Comparison of ENCODE assay signal across 8 cellular contexts in genomic region chr2:162343824-162344616, GRCh38. TPM values are rescaled to one million over a fixed set of nuclear protein-coding genes. Genes with fewer than 3 reads are reported as not detected.
DNase-seq lines count a peak whose midpoint lies in the region; TF ChIP-seq lines count a peak whose summit lies in the region.

GCA (plus strand) TSS chr2:162344132; CDS start chr2:162344249, 117 bp downstream.

- no peaks in the 10 kb centered on the region for H3K9me3 Mint-ChIP-seq in nephron progenitor cell
- no peaks in the 10 kb centered on the region for H3K9me3 Mint-ChIP-seq in stimulated activated naive CD8-positive, alpha-beta T cell treated with anti-CD3 and anti-CD28 coated beads, Interleukin-15, Interleukin-2, amounts not matched to agents 100 ng/mL and 50 ng/mL, for 24 hours

- no peaks in the 10 kb centered on the region for H3K27me3 ChIP-seq in SJSA1 (replicated peaks)

- peaks cover 32% of the 10 kb centered on the region for H3K27me3 Mint-ChIP-seq in nephron progenitor cell (ENCODE audit: low read depth, poor library complexity)
- no peaks in the 10 kb centered on the region for H3K27me3 Mint-ChIP-seq in stimulated activated naive CD8-positive, alpha-beta T cell treated with anti-CD3 and anti-CD28 coated beads, Interleukin-15, Interleukin-2, amounts not matched to agents 100 ng/mL and 50 ng/mL, for 24 hours

- peaks cover 16% of the 10 kb centered on the region for H3K4me1 Mint-ChIP-seq in nephron progenitor cell
- peaks cover 10% of the 10 kb centered on the region for H3K4me1 Mint-ChIP-seq in stimulated activated naive CD8-positive, alpha-beta T cell treated with anti-CD3 and anti-CD28 coated beads, Interleukin-15, Interleukin-2, amounts not matched to agents 100 ng/mL and 50 ng/mL, for 24 hours (ENCODE audit: low read depth)

- H3K36me3 Mint-ChIP-seq in nephron progenitor cell (ENCODE audit: low read depth) = no peaks in the 10 kb centered on the region
- H3K36me3 Mint-ChIP-seq in stimulated activated naive CD8-positive, alpha-beta T cell treated with anti-CD3 and anti-CD28 coated beads, Interleukin-15, Interleukin-2, amounts not matched to agents 100 ng/mL and 50 ng/mL, for 24 hours (ENCODE audit: low read depth) = no peaks in the 10 kb centered on the region

- H3K4me1 ChIP-seq in SJSA1 (replicated peaks) = peaks cover 10% of the 10 kb centered on the region; the same call in 1 of the 2 replicates

- DNase-seq in EL = peak; percentile 93
- DNase-seq in H4 (ENCODE audit: low spot score) = peak; percentile 95
- DNase-seq in M059J (ENCODE audit: low read depth) = peak; percentile 97
- peak; percentile 90 to 94 for DNase-seq in SJSA1 (ENCODE audit: low read depth in 1 of 2, low spot score in 2 of 2)
- DNase-seq in activated gamma-delta T cell treated with anti-CD3 and anti-CD28 coated beads, Interleukin-2, amount 50 U/mL, for 16 hours (ENCODE audit: low read depth) = peak; percentile 97
- peak; percentile 90 for DNase-seq in fibroblast of villous mesenchyme (ENCODE audit: low read depth)
- peak; percentile 98 for DNase-seq in nephron progenitor cell

- H3K4me3 ChIP-seq in SJSA1 (peak within 1 kb of the TSS; percentile 64), fibroblast of villous mesenchyme (ENCODE audit: low read depth, low read length) (peak within 1 kb of the TSS; percentile 80)

- H3K36me3 ChIP-seq in SJSA1 = no peaks in the 10 kb centered on the region

- no peak for TF ChIP-seq CTCF in fibroblast of villous mesenchyme (IDR thresholded peaks at IDR 0.05; ENCODE audit: insufficient read depth, low read depth, low read length)
- no peak for TF ChIP-seq CTCF in nephron progenitor cell (IDR thresholded peaks at IDR 0.05)

- no peak within 1 kb of the TSS for H3K27ac Mint-ChIP-seq in nephron progenitor cell
- H3K27ac Mint-ChIP-seq in stimulated activated naive CD8-positive, alpha-beta T cell treated with anti-CD3 and anti-CD28 coated beads, Interleukin-15, Interleukin-2, amounts not matched to agents 100 ng/mL and 50 ng/mL, for 24 hours = peak within 1 kb of the TSS; percentile 62

- no peak within 1 kb of the TSS; the same call in 1 of the 2 replicates for H3K27ac ChIP-seq in SJSA1

- peak within 1 kb of the TSS; percentile 94 for H3K4me3 Mint-ChIP-seq in nephron progenitor cell
- H3K4me3 Mint-ChIP-seq in stimulated activated naive CD8-positive, alpha-beta T cell treated with anti-CD3 and anti-CD28 coated beads, Interleukin-15, Interleukin-2, amounts not matched to agents 100 ng/mL and 50 ng/mL, for 24 hours = peak within 1 kb of the TSS; percentile 90

- H3K9me3 ChIP-seq in SJSA1 (replicated peaks) = no peaks in the 10 kb centered on the region

RNA-seq across cellular contexts. Expression of gene GCA, which starts in this region (rescaled TPM):
- 11.3 and 16.8 TPM in 2 replicates for total RNA-seq in H4 (2014; rRNA removed; shearing (Covaris generic))
- total RNA-seq in M059J (2014; rRNA removed; shearing (Covaris generic)) = 31.4 and 51.7 TPM in 2 replicates
- total RNA-seq in SJSA1 (2014; rRNA removed; shearing (Covaris generic)) = 3.1 and 6.8 TPM in 2 replicates
- 2.3 and 3.9 TPM in 2 replicates for total RNA-seq in fibroblast of villous mesenchyme
